In the genomic region with DNA sequence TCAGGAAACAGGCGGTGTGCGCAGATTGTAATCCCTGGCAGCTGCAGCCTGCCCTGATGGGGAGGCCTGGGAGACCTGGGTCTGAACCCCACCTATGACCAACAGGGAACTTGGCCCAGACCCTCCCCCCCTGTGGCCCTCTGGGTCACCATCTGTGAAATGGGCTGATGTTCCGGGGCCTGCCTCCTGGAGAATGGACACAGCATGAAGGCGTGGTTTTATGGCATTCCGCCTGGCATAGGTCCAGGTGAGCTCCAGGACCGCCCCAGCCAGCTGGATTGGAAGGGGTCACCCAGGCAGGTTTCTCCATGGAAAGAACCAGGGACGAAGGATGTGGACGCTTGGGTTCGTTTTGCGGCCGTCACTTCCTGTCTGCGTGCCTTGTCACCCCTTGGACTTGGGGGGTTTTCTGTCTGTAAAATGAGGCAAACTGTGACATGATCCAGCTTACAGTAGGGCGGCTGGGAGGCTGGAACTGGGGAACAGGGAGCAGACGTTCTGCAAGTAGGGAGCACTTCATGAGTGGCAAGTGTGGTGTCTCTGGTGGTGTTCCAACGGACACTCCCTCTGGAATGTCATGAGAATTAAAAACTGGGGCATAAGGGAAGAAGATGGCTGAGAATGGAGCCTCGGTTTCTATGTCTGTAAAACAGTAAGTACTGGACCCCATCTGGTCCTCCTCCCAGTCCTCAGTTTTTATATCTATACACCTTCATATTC, we compare ENCODE assay signal across 1 cellular context.
TF ChIP-seq lines count a peak whose summit lies in the region.

No MANE protein-coding gene starts in this region.

TF ChIP-seq in HCT116, 20 proteins besides CTCF, POLR2A, EP300 and RAD21 (continued from another document):
- TF ChIP-seq TCF7L2 (IDR thresholded peaks at IDR 0.05; ENCODE audit: borderline replicate concordance, extremely low read depth, insufficient read depth, insufficient read length) (no peak), ELF1 (IDR thresholded peaks at IDR 0.05; ENCODE audit: borderline replicate concordance, low read depth) (no peak)
